Comparison of ENCODE assay signal across 9 cellular contexts in the genomic region with DNA sequence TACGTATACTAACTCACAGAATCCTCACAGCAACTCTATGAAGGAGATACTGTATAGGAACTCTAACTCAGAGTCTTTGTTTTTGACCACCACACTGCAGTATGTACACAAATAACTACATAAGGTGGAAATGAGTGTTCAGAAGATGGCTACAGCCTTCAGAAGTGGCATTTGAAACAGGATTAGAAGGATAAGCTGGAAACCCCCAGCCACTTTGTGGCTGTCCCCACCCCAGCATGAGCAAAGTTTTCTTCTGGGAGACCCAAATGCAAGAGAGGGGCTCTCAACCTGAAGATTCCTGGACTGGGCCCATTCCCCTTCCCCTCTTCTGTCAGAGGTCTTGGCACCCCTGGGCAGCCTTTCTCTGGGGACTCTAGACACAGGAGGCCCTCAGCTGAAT. TPM values are rescaled to one million over a fixed set of nuclear protein-coding genes. Genes with fewer than 3 reads are reported as not detected.
DNase-seq lines count a peak whose midpoint lies in the region; FAIRE-seq and TF ChIP-seq lines count a peak whose summit lies in the region.
"Had no signal": no experiment of that assay in that cellular context is flagged by ENCODE, and none has a peak within 500 bp of the region (broad histone marks: within the 10 kb centered on the region; RNA-seq: fewer than 3 reads in every experiment).

No MANE protein-coding gene starts in this region.

- no peaks in the 10 kb centered on the region for H3K27me3 Mint-ChIP-seq in stimulated activated naive CD8-positive, alpha-beta T cell treated with anti-CD3 and anti-CD28 coated beads, Interleukin-15, Interleukin-2, amounts not matched to agents 100 ng/mL and 50 ng/mL, for 24 hours

- DNase-seq in GM23248, result no peak
- peak; percentile 46 to 53 for DNase-seq in activated T-cell treated with anti-CD3 and anti-CD28 coated beads, Interleukin-2, amount 50 U/mL, for 48 hours
- DNase-seq in hepatocyte (ENCODE audit: low spot score), result no peak
- no peak for DNase-seq in ACHN
- DNase-seq in HTR-8/SVneo (ENCODE audit: insufficient read length, low spot score), result no peak
- no peak for DNase-seq in A172 (ENCODE audit: low spot score)
- no peak for DNase-seq in stimulated activated CD4-positive, alpha-beta T cell treated with anti-CD3 and anti-CD28 coated beads, Interleukin-4, amount 100 ng/mL, for 1 hour
- DNase-seq: kidney glomerular epithelial cell had no signal

- H3F3A ChIP-seq in GM23248 (ENCODE audit: insufficient read depth), result peaks cover 54% of the 10 kb centered on the region

- H3K4me1 Mint-ChIP-seq in stimulated activated naive CD8-positive, alpha-beta T cell treated with anti-CD3 and anti-CD28 coated beads, Interleukin-15, Interleukin-2, amounts not matched to agents 100 ng/mL and 50 ng/mL, for 24 hours (ENCODE audit: low read depth), result peaks cover 85% of the 10 kb centered on the region

- H3K9me3 Mint-ChIP-seq in stimulated activated naive CD8-positive, alpha-beta T cell treated with anti-CD3 and anti-CD28 coated beads, Interleukin-15, Interleukin-2, amounts not matched to agents 100 ng/mL and 50 ng/mL, for 24 hours, result no peaks in the 10 kb centered on the region

- FAIRE-seq in HTR-8/SVneo (lab: Jason Lieb, UNC), result no peak

- H3K36me3 ChIP-seq in GM23248 (ENCODE audit: low read depth), result no peaks in the 10 kb centered on the region
- H3K36me3 ChIP-seq in hepatocyte (replicated peaks; ENCODE audit: insufficient read depth, low read depth), result no peaks in the 10 kb centered on the region

- H4K20me1 ChIP-seq in GM23248 (ENCODE audit: insufficient read depth), result no peaks in the 10 kb centered on the region
- H4K20me1 ChIP-seq in hepatocyte (ENCODE audit: insufficient read depth, poor library complexity, severe bottlenecking), result peaks cover 69% of the 10 kb centered on the region

- H3K27me3 ChIP-seq in GM23248 (replicated peaks; ENCODE audit: insufficient read depth) (no peaks in the 10 kb centered on the region), hepatocyte (no peaks in the 10 kb centered on the region)

- H2AFZ ChIP-seq in GM23248, result no peak overlapping the region
- H2AFZ ChIP-seq in hepatocyte, result no peak overlapping the region

- H3K9ac ChIP-seq in GM23248, result peak overlapping the region; percentile 97

- peak overlapping the region; percentile 80 for H3K4me3 ChIP-seq in GM23248
- H3K4me3 ChIP-seq in hepatocyte, result no peak overlapping the region

- H3K9me2 ChIP-seq in GM23248 (ENCODE audit: insufficient read depth), result no peaks in the 10 kb centered on the region
- H3K9me2 ChIP-seq in hepatocyte (replicated peaks; ENCODE audit: insufficient read depth), result no peaks in the 10 kb centered on the region

- H3K27ac ChIP-seq in GM23248 (peak overlapping the region; percentile 94), hepatocyte (peak overlapping the region; percentile 99)

- H3K36me3 Mint-ChIP-seq in stimulated activated naive CD8-positive, alpha-beta T cell treated with anti-CD3 and anti-CD28 coated beads, Interleukin-15, Interleukin-2, amounts not matched to agents 100 ng/mL and 50 ng/mL, for 24 hours (ENCODE audit: low read depth), result peaks cover 22% of the 10 kb centered on the region

- H3K4me3 Mint-ChIP-seq in stimulated activated naive CD8-positive, alpha-beta T cell treated with anti-CD3 and anti-CD28 coated beads, Interleukin-15, Interleukin-2, amounts not matched to agents 100 ng/mL and 50 ng/mL, for 24 hours, result peak overlapping the region; percentile 94

- H3K9me3 ChIP-seq in GM23248 (ENCODE audit: low read depth) (no peaks in the 10 kb centered on the region), hepatocyte (ENCODE audit: low read depth) (no peaks in the 10 kb centered on the region)

- peak overlapping the region; percentile 95 for H3K27ac Mint-ChIP-seq in stimulated activated naive CD8-positive, alpha-beta T cell treated with anti-CD3 and anti-CD28 coated beads, Interleukin-15, Interleukin-2, amounts not matched to agents 100 ng/mL and 50 ng/mL, for 24 hours

- no peak for TF ChIP-seq CTCF in hepatocyte (IDR thresholded peaks at IDR 0.05; ENCODE audit: poor library complexity)

- H3K79me2 ChIP-seq in GM23248 (ENCODE audit: insufficient read depth) (peaks cover 79% of the 10 kb centered on the region), hepatocyte (peaks cover 85% of the 10 kb centered on the region)

- H3K4me1 ChIP-seq in GM23248 (ENCODE audit: insufficient read depth) (peaks cover 66% of the 10 kb centered on the region), hepatocyte (ENCODE audit: insufficient read depth) (peaks cover 75% of the 10 kb centered on the region)

- peak overlapping the region; percentile 88 for H3K4me2 ChIP-seq in GM23248 (ENCODE audit: unreplicated experiment)
- peak overlapping the region; percentile 95 for H3K4me2 ChIP-seq in hepatocyte

- 96% methylated on average over 1 of the region's 1 CpG for WGBS in GM23248 (ENCODE audit: low coverage in 1 of 2, low lambda C conversion rate in 2 of 2, missing lambda C conversion rate in 2 of 2), 2 experiments
- 96% methylated on average over 1 of the region's 1 CpG for WGBS in hepatocyte (ENCODE audit: low lambda C conversion rate, missing lambda C conversion rate)

- in situ Hi-C loops in GM23248 (cut with MboI), result no loop called here
- in situ Hi-C loops in ACHN (cut with HindIII; ENCODE audit: low pct_ligation_motif_present, low pct_unique_long_range_greater_than_20kb, low sequenced_read_pairs), result no loop called here

RNA-seq across cellular contexts. Expression of gene PNMA1, which starts 43.2 kb away (rescaled TPM):
- 14.2 and 18.2 TPM in 2 replicates for total RNA-seq in GM23248 (2014; rRNA removed; shearing (Covaris generic))
- polyA plus RNA-seq in GM23248 (2016; fragmentation: Nextera tagmentation; extraction: Ambion mirVana) (64.7 and 67.7 TPM in 2 replicates), hepatocyte (41.2 and 45.7 TPM in 2 replicates)
- total RNA-seq in hepatocyte, result 23.0 and 27.3 TPM in 2 replicates
- total RNA-seq in A172 (2014; rRNA removed; shearing (Covaris generic)), result 35.1 and 36.0 TPM in 2 replicates

Comparison
In these comparisons a context has a peak if more than half of its experiments do, and no peak if none do; other contexts are left out.
1. DNase-seq: peak in activated T-cell treated with anti-CD3 and anti-CD28 coated beads, Interleukin-2, amount 50 U/mL, for 48 hours (2 of 2); none in GM23248 (single experiment), hepatocyte (single experiment), ACHN (single experiment), HTR-8/SVneo (single experiment), A172 (single experiment) and stimulated activated CD4-positive, alpha-beta T cell treated with anti-CD3 and anti-CD28 coated beads, Interleukin-4, amount 100 ng/mL, for 1 hour (single experiment).